2 cellular contexts compared by ENCODE assay signal in the genomic region with DNA sequence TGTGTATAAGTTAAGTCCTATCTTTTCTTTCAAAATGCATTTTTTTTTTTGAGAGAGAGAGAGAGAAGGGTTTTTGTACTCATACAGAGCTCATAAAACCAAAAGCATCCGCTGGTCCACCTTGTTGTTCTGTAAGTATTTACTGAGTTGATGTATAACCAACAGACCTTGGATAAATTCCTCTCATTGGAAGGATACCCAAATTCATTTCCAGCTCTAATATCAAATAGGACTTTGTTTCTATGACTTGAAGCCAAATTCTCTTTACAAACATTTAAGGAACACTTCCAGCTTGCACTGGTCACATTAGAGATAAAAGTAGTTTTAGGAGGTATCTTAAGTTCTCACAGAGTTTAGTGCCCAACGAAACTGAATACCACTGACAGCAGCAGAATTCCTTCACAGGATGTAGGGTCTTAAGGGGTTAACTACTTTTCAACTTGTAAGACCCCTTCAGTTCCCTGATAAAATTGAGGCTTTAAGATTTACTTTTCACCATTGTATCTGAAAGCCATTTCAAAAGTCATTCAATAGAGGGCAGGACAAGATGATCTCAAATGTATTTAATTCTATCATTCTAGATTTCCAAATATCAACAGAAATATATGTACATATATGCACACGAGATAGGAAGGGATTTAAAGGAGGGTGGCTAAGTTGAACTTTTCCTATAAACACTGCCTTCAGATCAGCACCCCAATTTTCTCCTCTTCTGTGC.
TF ChIP-seq lines count a peak whose summit lies in the region.

No MANE protein-coding gene starts in this region.

TF ChIP-seq in GM23338, 12 proteins besides CTCF, POLR2A, EP300 and RAD21 (continued from another document):
- TF ChIP-seq REST (IDR thresholded peaks at IDR 0.05; ENCODE audit: unreplicated experiment) (no peak), STAT1 (IDR thresholded peaks at IDR 0.05; ENCODE audit: unreplicated experiment) (no peak), CREB1 (CRISPR knock-in tag; IDR thresholded peaks at IDR 0.05; ENCODE audit: low read depth) (no peak)
- TF ChIP-seq, protein P1, sequence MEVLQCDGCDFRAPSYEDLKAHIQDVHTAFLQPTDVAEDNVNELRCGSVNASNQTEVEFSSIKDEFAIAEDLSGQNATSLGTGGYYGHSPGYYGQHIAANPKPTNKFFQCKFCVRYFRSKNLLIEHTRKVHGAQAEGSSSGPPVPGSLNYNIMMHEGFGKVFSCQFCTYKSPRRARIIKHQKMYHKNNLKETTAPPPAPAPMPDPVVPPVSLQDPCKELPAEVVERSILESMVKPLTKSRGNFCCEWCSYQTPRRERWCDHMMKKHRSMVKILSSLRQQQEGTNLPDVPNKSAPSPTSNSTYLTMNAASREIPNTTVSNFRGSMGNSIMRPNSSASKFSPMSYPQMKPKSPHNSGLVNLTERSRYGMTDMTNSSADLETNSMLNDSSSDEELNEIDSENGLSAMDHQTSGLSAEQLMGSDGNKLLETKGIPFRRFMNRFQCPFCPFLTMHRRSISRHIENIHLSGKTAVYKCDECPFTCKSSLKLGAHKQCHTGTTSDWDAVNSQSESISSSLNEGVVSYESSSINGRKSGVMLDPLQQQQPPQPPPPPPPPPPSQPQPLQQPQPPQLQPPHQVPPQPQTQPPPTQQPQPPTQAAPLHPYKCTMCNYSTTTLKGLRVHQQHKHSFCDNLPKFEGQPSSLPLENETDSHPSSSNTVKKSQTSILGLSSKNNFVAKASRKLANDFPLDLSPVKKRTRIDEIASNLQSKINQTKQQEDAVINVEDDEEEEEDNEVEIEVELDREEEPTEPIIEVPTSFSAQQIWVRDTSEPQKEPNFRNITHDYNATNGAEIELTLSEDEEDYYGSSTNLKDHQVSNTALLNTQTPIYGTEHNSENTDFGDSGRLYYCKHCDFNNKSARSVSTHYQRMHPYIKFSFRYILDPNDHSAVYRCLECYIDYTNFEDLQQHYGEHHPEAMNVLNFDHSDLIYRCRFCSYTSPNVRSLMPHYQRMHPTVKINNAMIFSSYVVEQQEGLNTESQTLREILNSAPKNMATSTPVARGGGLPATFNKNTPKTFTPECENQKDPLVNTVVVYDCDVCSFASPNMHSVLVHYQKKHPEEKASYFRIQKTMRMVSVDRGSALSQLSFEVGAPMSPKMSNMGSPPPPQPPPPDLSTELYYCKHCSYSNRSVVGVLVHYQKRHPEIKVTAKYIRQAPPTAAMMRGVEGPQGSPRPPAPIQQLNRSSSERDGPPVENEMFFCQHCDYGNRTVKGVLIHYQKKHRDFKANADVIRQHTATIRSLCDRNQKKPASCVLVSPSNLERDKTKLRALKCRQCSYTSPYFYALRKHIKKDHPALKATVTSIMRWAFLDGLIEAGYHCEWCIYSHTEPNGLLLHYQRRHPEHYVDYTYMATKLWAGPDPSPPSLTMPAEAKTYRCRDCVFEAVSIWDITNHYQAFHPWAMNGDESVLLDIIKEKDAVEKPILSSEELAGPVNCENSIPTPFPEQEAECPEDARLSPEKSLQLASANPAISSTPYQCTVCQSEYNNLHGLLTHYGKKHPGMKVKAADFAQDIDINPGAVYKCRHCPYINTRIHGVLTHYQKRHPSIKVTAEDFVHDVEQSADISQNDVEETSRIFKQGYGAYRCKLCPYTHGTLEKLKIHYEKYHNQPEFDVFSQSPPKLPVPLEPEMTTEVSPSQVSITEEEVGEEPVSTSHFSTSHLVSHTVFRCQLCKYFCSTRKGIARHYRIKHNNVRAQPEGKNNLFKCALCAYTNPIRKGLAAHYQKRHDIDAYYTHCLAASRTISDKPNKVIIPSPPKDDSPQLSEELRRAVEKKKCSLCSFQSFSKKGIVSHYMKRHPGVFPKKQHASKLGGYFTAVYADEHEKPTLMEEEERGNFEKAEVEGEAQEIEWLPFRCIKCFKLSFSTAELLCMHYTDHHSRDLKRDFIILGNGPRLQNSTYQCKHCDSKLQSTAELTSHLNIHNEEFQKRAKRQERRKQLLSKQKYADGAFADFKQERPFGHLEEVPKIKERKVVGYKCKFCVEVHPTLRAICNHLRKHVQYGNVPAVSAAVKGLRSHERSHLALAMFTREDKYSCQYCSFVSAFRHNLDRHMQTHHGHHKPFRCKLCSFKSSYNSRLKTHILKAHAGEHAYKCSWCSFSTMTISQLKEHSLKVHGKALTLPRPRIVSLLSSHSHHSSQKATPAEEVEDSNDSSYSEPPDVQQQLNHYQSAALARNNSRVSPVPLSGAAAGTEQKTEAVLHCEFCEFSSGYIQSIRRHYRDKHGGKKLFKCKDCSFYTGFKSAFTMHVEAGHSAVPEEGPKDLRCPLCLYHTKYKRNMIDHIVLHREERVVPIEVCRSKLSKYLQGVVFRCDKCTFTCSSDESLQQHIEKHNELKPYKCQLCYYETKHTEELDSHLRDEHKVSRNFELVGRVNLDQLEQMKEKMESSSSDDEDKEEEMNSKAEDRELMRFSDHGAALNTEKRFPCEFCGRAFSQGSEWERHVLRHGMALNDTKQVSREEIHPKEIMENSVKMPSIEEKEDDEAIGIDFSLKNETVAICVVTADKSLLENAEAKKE (CRISPR knock-in tag; IDR thresholded peaks at IDR 0.05), result no peak

TF ChIP-seq in H1, 55 proteins besides CTCF, POLR2A, EP300 and RAD21 (continued from another document):
- TF ChIP-seq SP2 (IDR thresholded peaks at IDR 0.05; ENCODE audit: low read length) (no peak), CTBP2 (IDR thresholded peaks at IDR 0.05; ENCODE audit: borderline replicate concordance, insufficient read depth, insufficient read length, low read length) (no peak), ZNF274 (IDR thresholded peaks at IDR 0.05; ENCODE audit: borderline replicate concordance, extremely low read depth, low read length) (no peak), CEBPB (IDR thresholded peaks at IDR 0.05; ENCODE audit: low read depth, low read length) (no peak), KDM4A (IDR thresholded peaks at IDR 0.05; ENCODE audit: low read depth, low read length, severe bottlenecking) (no peak), FOSL1 (IDR thresholded peaks at IDR 0.05; ENCODE audit: insufficient read depth, low read depth, low read length) (no peak), EGR1 (IDR thresholded peaks at IDR 0.05; ENCODE audit: borderline replicate concordance, low read depth, low read length) (no peak), TAF1 (IDR thresholded peaks at IDR 0.05; ENCODE audit: low read depth, low read length) (no peak), KDM1A (IDR thresholded peaks at IDR 0.05; ENCODE audit: borderline replicate concordance, low read length) (no peak), SAP30 (IDR thresholded peaks at IDR 0.05; ENCODE audit: insufficient read depth, insufficient replicate concordance, low read length) (no peak), CHD2 (IDR thresholded peaks at IDR 0.05; ENCODE audit: low read length) (no peak)
